ENCODE assay signal across 1 cellular context in genomic region chr7:143380646-143381426, GRCh38.
TF ChIP-seq lines count a peak whose summit lies in the region.

TSS of gene ZYX (plus strand) at chr7:143381345. CDS start at chr7:143381572, 227 bp downstream.

TF ChIP-seq in K562, 482 proteins besides CTCF, POLR2A, EP300 and RAD21 (continued from another document and continues in another):
- TF ChIP-seq ZBTB40 (IDR thresholded peaks at IDR 0.05) (peak; percentile 48), ZBTB40 (CRISPR knock-in tag; IDR thresholded peaks at IDR 0.05) (no peak), ZNF551 (CRISPR knock-in tag; IDR thresholded peaks at IDR 0.05) (no peak), ZNF280B (CRISPR knock-in tag; IDR thresholded peaks at IDR 0.05) (no peak), FOXK2 (conservative IDR thresholded peaks at IDR 0.05 in 1 of 2, IDR thresholded peaks at IDR 0.05 in 1 of 2; ENCODE audit: low read depth in 2 of 2) (no peak), CBFA2T2 (conservative IDR thresholded peaks at IDR 0.05) (no peak), FOXP4 (CRISPR knock-in tag; IDR thresholded peaks at IDR 0.05; ENCODE audit: borderline replicate concordance) (no peak), SRF (CRISPR knock-in tag; IDR thresholded peaks at IDR 0.05) (peak; percentile 96 to 98), TARDBP (IDR thresholded peaks at IDR 0.05) (peak; percentile 32; the same call in 1 of the 2 replicates), FOXJ2 (tag; IDR thresholded peaks at IDR 0.05) (0 out of 2 replicates have a peak, but pooled peaks have one; percentile 5), TAF7 (tag; IDR thresholded peaks at IDR 0.05) (no peak; the same call in 1 of the 2 replicates), ETV5 (CRISPR knock-in tag; IDR thresholded peaks at IDR 0.05; ENCODE audit: low read depth) (peak; percentile 50; the same call in 1 of the 2 replicates), THAP7 (CRISPR knock-in tag; IDR thresholded peaks at IDR 0.05) (peak; percentile 49; the same call in 1 of the 2 replicates), RFX7 (CRISPR knock-in tag; IDR thresholded peaks at IDR 0.05) (no peak), NBN (IDR thresholded peaks at IDR 0.05; ENCODE audit: low read depth) (no peak), NCOA2 (IDR thresholded peaks at IDR 0.05; ENCODE audit: partially characterized antibody in 2 of 2) (no peak), ILF3 (IDR thresholded peaks at IDR 0.05; ENCODE audit: borderline replicate concordance) (no peak; the same call in 1 of the 2 replicates), PRMT5 (CRISPR knock-in tag; IDR thresholded peaks at IDR 0.05) (peak; percentile 27; the same call in 1 of the 2 replicates), PHF8 (IDR thresholded peaks at IDR 0.05; ENCODE audit: borderline replicate concordance, low read length) (peak; percentile 94), PYGO2 (tag; IDR thresholded peaks at IDR 0.05) (no peak), TCF7 (IDR thresholded peaks at IDR 0.05; ENCODE audit: borderline replicate concordance) (peak; percentile 63; the same call in 1 of the 2 replicates), FOSL1 (tag; conservative IDR thresholded peaks at IDR 0.05) (peak; percentile 96), LCOR (CRISPR knock-in tag; IDR thresholded peaks at IDR 0.05) (no peak), SNIP1 (IDR thresholded peaks at IDR 0.05; ENCODE audit: low read depth) (no peak), SIX5 (IDR thresholded peaks at IDR 0.05; ENCODE audit: borderline replicate concordance in 1 of 2, insufficient read depth in 1 of 2, low read depth in 1 of 2, low read length in 2 of 2) (no peak), CBX1 (IDR thresholded peaks at IDR 0.05; ENCODE audit: low read depth) (0 out of 2 replicates have a peak, but pooled peaks have one; percentile 36), MTA3 (IDR thresholded peaks at IDR 0.05; ENCODE audit: borderline replicate concordance) (peak; percentile 77), PML (IDR thresholded peaks at IDR 0.05; ENCODE audit: low read length) (peak; percentile 78), PBX2 (CRISPR knock-in tag; IDR thresholded peaks at IDR 0.05; ENCODE audit: low read depth) (no peak), PBX2 (tag; conservative IDR thresholded peaks at IDR 0.05; ENCODE audit: low read depth) (no peak), PRPF4 (IDR thresholded peaks at IDR 0.05; ENCODE audit: insufficient read depth, low read depth, low read length, poor library complexity, severe bottlenecking) (peak; percentile 74), CCNT2 (IDR thresholded peaks at IDR 0.05; ENCODE audit: borderline replicate concordance, extremely low read depth, insufficient read length, low read depth, low read length) (peak; percentile 43)
- TF ChIP-seq, protein P1, sequence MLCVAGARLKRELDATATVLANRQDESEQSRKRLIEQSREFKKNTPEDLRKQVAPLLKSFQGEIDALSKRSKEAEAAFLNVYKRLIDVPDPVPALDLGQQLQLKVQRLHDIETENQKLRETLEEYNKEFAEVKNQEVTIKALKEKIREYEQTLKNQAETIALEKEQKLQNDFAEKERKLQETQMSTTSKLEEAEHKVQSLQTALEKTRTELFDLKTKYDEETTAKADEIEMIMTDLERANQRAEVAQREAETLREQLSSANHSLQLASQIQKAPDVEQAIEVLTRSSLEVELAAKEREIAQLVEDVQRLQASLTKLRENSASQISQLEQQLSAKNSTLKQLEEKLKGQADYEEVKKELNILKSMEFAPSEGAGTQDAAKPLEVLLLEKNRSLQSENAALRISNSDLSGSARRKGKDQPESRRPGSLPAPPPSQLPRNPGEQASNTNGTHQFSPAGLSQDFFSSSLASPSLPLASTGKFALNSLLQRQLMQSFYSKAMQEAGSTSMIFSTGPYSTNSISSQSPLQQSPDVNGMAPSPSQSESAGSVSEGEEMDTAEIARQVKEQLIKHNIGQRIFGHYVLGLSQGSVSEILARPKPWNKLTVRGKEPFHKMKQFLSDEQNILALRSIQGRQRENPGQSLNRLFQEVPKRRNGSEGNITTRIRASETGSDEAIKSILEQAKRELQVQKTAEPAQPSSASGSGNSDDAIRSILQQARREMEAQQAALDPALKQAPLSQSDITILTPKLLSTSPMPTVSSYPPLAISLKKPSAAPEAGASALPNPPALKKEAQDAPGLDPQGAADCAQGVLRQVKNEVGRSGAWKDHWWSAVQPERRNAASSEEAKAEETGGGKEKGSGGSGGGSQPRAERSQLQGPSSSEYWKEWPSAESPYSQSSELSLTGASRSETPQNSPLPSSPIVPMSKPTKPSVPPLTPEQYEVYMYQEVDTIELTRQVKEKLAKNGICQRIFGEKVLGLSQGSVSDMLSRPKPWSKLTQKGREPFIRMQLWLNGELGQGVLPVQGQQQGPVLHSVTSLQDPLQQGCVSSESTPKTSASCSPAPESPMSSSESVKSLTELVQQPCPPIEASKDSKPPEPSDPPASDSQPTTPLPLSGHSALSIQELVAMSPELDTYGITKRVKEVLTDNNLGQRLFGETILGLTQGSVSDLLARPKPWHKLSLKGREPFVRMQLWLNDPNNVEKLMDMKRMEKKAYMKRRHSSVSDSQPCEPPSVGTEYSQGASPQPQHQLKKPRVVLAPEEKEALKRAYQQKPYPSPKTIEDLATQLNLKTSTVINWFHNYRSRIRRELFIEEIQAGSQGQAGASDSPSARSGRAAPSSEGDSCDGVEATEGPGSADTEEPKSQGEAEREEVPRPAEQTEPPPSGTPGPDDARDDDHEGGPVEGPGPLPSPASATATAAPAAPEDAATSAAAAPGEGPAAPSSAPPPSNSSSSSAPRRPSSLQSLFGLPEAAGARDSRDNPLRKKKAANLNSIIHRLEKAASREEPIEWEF (CRISPR knock-in tag; IDR thresholded peaks at IDR 0.05) = no peak
- TF ChIP-seq, protein P2, sequence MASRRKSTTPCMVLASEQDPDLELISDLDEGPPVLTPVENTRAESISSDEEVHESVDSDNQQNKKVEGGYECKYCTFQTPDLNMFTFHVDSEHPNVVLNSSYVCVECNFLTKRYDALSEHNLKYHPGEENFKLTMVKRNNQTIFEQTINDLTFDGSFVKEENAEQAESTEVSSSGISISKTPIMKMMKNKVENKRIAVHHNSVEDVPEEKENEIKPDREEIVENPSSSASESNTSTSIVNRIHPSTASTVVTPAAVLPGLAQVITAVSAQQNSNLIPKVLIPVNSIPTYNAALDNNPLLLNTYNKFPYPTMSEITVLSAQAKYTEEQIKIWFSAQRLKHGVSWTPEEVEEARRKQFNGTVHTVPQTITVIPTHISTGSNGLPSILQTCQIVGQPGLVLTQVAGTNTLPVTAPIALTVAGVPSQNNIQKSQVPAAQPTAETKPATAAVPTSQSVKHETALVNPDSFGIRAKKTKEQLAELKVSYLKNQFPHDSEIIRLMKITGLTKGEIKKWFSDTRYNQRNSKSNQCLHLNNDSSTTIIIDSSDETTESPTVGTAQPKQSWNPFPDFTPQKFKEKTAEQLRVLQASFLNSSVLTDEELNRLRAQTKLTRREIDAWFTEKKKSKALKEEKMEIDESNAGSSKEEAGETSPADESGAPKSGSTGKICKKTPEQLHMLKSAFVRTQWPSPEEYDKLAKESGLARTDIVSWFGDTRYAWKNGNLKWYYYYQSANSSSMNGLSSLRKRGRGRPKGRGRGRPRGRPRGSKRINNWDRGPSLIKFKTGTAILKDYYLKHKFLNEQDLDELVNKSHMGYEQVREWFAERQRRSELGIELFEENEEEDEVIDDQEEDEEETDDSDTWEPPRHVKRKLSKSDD (conservative IDR thresholded peaks at IDR 0.05; ENCODE audit: low read length) = no peak
